ENCODE assay signal across 10 cellular contexts in genomic region chr18:34121157-34121807, GRCh38.
DNase-seq lines count a peak whose midpoint lies in the region; ATAC-seq and TF ChIP-seq lines count a peak whose summit lies in the region.
"Had no signal": no experiment of that assay in that cellular context is flagged by ENCODE, and none has a peak within 500 bp of the region (broad histone marks: within the 10 kb centered on the region; RNA-seq: fewer than 3 reads in every experiment).

No MANE protein-coding gene starts in this region.

- in situ Hi-C loops in GM13977 (cut with MboI; ENCODE audit: low pct_unique_long_range_greater_than_20kb, low sequenced_read_pairs, unreplicated experiment), result loop anchor here (25.0 kb wide), 1 partner anchor 666 kb away; no protein-coding TSS in a partner anchor

- DNase-seq in DMS79 (lab: John Stamatoyannopoulos, UW) (peak; percentile 79), NCI-H2171 treated with DMSO at 0.1 percent for 48 hours (lab: John Stamatoyannopoulos, UW) (peak; percentile 86), choroid plexus epithelial cell (ENCODE audit: low read depth) (peak; percentile 72), myocyte (ENCODE audit: low read depth) (peak; percentile 13), GM13977 (ENCODE audit: low spot score) (no peak), AG08396 (ENCODE audit: low spot score) (no peak)
- DNase-seq: hippocampal formation had no signal

- no peak for TF ChIP-seq CTCF in choroid plexus epithelial cell (conservative IDR thresholded peaks at IDR 0.05; ENCODE audit: low read depth, low read length)
- no peak for TF ChIP-seq CTCF in GM13977 (IDR thresholded peaks at IDR 0.05; ENCODE audit: extremely low read depth, insufficient read depth, missing control alignments)

- no peak for ATAC-seq in HG02870 (IDR thresholded peaks at IDR 0.05; ENCODE audit: unreplicated experiment)
- ATAC-seq in HG03521 (IDR thresholded peaks at IDR 0.05; ENCODE audit: unreplicated experiment), result no peak

- no peak overlapping the region for H3K4me3 ChIP-seq in choroid plexus epithelial cell (ENCODE audit: low read depth, low read length)
- H3K4me3 ChIP-seq: cardiac muscle cell had no signal

Comparison
In these comparisons a context has a peak if more than half of its experiments do, and no peak if none do; other contexts are left out.
1. DNase-seq: peak in DMS79 (single experiment), NCI-H2171 treated with DMSO at 0.1 percent for 48 hours (single experiment), choroid plexus epithelial cell (single experiment) and myocyte (single experiment); none in GM13977 (single experiment) and AG08396 (single experiment).